Comparison of ENCODE assay signal across 8 cellular contexts in genomic region chr3:75429561-75430220, GRCh38.
DNase-seq lines count a peak whose midpoint lies in the region; ATAC-seq and TF ChIP-seq lines count a peak whose summit lies in the region.
"Not testable (repeated sequence)": the region's sequence is repeated elsewhere in the genome, so short reads cannot be mapped to it uniquely, and the experiment has no call there.

No MANE protein-coding gene starts in this region.

- H3K36me3 ChIP-seq in right lobe of liver, uterus: not testable (repeated sequence)

- not testable (repeated sequence) for H3K4me3 Mint-ChIP-seq in T-helper 2 cell treated with Interferon-gamma antibody and Interleukin-4, amounts not matched to agents 5 μg/mL and 100 μg/mL, for 36 hours

- not testable (repeated sequence) for H3K27ac ChIP-seq in right lobe of liver, uterus

- peak in 1 of 4 donors; percentile 37 for ATAC-seq in right lobe of liver

- not testable (repeated sequence) for H3K27me3 Mint-ChIP-seq in T-helper 2 cell treated with Interferon-gamma antibody and Interleukin-4, amounts not matched to agents 5 μg/mL and 100 μg/mL, for 36 hours (ENCODE audit: low read depth)

- not testable (repeated sequence) for H3K9me3 ChIP-seq in right lobe of liver, uterus

- H3K27ac Mint-ChIP-seq in T-helper 2 cell treated with Interferon-gamma antibody and Interleukin-4, amounts not matched to agents 5 μg/mL and 100 μg/mL, for 36 hours = not testable (repeated sequence)

- not testable (repeated sequence) for H3K4me1 Mint-ChIP-seq in T-helper 2 cell treated with Interferon-gamma antibody and Interleukin-4, amounts not matched to agents 5 μg/mL and 100 μg/mL, for 36 hours (ENCODE audit: low read depth)

- not testable (repeated sequence) for H3K4me1 ChIP-seq in right lobe of liver, uterus

- 54% methylated on average over 7 of the region's 9 CpGs for WGBS in right lobe of liver (ENCODE audit: insufficient coverage, low coverage, low lambda C conversion rate, missing lambda C conversion rate)

- not testable (repeated sequence) for TF ChIP-seq POLR2A in right lobe of liver (IDR thresholded peaks at IDR 0.05); uterus (IDR thresholded peaks at IDR 0.05)

- H3K27me3 ChIP-seq in right lobe of liver, uterus: not testable (repeated sequence)

- H3K36me3 Mint-ChIP-seq in T-helper 2 cell treated with Interferon-gamma antibody and Interleukin-4, amounts not matched to agents 5 μg/mL and 100 μg/mL, for 36 hours (ENCODE audit: low read depth) = not testable (repeated sequence)

- TF ChIP-seq CTCF in GM12875 (IDR thresholded peaks at IDR 0.05; ENCODE audit: borderline replicate concordance, insufficient read depth, low read depth, low read length) (peak; percentile 56; the same call in 1 of the 2 replicates), epithelial cell of proximal tubule (conservative IDR thresholded peaks at IDR 0.05; ENCODE audit: low read depth, low read length) (peak; percentile 68), right lobe of liver (IDR thresholded peaks at IDR 0.05) (peak; percentile 76 to 85 (median 80)), uterus (IDR thresholded peaks at IDR 0.05) (peak; percentile 55 to 76 (median 74))

- DNase-seq in NCI-H2029 treated with DMSO at 0.1 percent for 48 hours (lab: John Stamatoyannopoulos, UW) (peak; percentile 3), right lobe of liver (peak; percentile 74 to 80 (median 75)), uterus (peak; percentile 66 to 67)
- peak; percentile 58 for DNase-seq in T-helper 2 cell treated with Interferon-gamma antibody and Interleukin-4, amounts not matched to agents 5 μg/mL and 100 μg/mL, for 36 hours (ENCODE audit: low spot score)
- DNase-seq in activated gamma-delta T cell treated with anti-CD3 and anti-CD28 coated beads, Interleukin-2, amount 50 U/mL, for 16 hours (ENCODE audit: low read depth) = peak; percentile 52
- DNase-seq in epithelial cell of proximal tubule (ENCODE audit: low read depth) = not testable (repeated sequence)
- peak; percentile 52 to 65 (median 60) for DNase-seq in stimulated activated CD4-positive, alpha-beta T cell treated with anti-CD3 and anti-CD28 coated beads, Interleukin-12 subunit alpha, Interleukin-12 subunit beta, amount 100 ng/mL, for 48 hours (ENCODE audit: low read depth in 2 of 3, low spot score in 1 of 3)

- not testable (repeated sequence) for H3K4me3 ChIP-seq in GM12875 (ENCODE audit: low read depth, low read length); epithelial cell of proximal tubule (ENCODE audit: low read depth, low read length); right lobe of liver; uterus

- H3K9me3 Mint-ChIP-seq in T-helper 2 cell treated with Interferon-gamma antibody and Interleukin-4, amounts not matched to agents 5 μg/mL and 100 μg/mL, for 36 hours = not testable (repeated sequence)

- intact Hi-C loops in right lobe of liver (cut with DNase I); uterus (cut with DNase I; ENCODE audit: low total_unique reads): not testable (repeated sequence)
